In genomic region chr15:43433160-43433559, GRCh38 we compare ENCODE assay signal across 17 cellular contexts.
"Had no signal": no experiment of that assay in that cellular context is flagged by ENCODE, and none has a peak within 500 bp of the region (broad histone marks: within the 10 kb centered on the region; RNA-seq: fewer than 3 reads in every experiment).

No MANE protein-coding gene starts in this region.

- DNase-seq: activated CD4-positive, alpha-beta memory T cell treated with anti-CD3 and anti-CD28 coated beads, Interleukin-2, amount 10 ng/mL, durations not matched to agents 7 days and 5 days; activated CD4-positive, alpha-beta T cell treated with anti-CD3 and anti-CD28 coated beads for 36 hours; activated naive CD4-positive, alpha-beta T cell; activated T-cell treated with anti-CD3 and anti-CD28 coated beads, Interleukin-2, amount 50 U/mL, for 72 hours; left lung; mucosa of descending colon; sigmoid colon; stimulated activated CD4-positive, alpha-beta T cell treated with anti-CD3 and anti-CD28 coated beads, Interleukin-2, amount 100 ng/mL, for 48 hours; stimulated activated naive CD4-positive, alpha-beta T cell treated with Interleukin-2 at 50 U/mL for 16 hours; T-helper 9 cell; upper lobe of right lung had no signal

- H3K4me3 Mint-ChIP-seq: activated CD4-positive, alpha-beta memory T cell treated with anti-CD3 and anti-CD28 coated beads, Interleukin-2, amount 10 ng/mL, durations not matched to agents 7 days and 5 days; activated CD4-positive, alpha-beta T cell treated with anti-CD3 and anti-CD28 coated beads for 36 hours; activated T-cell treated with anti-CD3 and anti-CD28 coated beads, Interleukin-2, amount 50 U/mL, for 72 hours; natural killer cell treated with Interleukin-12 subunit alpha and Interleukin-12 subunit beta and Interleukin-15 and Interleukin-18, amount 100 ng/mL, for 72 hours had no signal

- FAIRE-seq: endothelial cell of umbilical vein, keratinocyte had no signal

- H3K27me3 Mint-ChIP-seq: activated CD4-positive, alpha-beta memory T cell treated with anti-CD3 and anti-CD28 coated beads, Interleukin-2, amount 10 ng/mL, durations not matched to agents 7 days and 5 days; activated CD4-positive, alpha-beta T cell treated with anti-CD3 and anti-CD28 coated beads for 36 hours; natural killer cell treated with Interleukin-12 subunit alpha and Interleukin-12 subunit beta and Interleukin-15 and Interleukin-18, amount 100 ng/mL, for 72 hours had no signal

- H3K9me3 Mint-ChIP-seq: activated CD4-positive, alpha-beta memory T cell treated with anti-CD3 and anti-CD28 coated beads, Interleukin-2, amount 10 ng/mL, durations not matched to agents 7 days and 5 days; activated T-cell treated with anti-CD3 and anti-CD28 coated beads, Interleukin-2, amount 50 U/mL, for 72 hours; natural killer cell treated with Interleukin-12 subunit alpha and Interleukin-12 subunit beta and Interleukin-15 and Interleukin-18, amount 100 ng/mL, for 72 hours had no signal

- H3K4me3 ChIP-seq: breast epithelium, gastroesophageal sphincter, left lung, mucosa of descending colon, sigmoid colon, suprapubic skin, upper lobe of right lung had no signal

- H3K4me1 Mint-ChIP-seq: activated CD4-positive, alpha-beta memory T cell treated with anti-CD3 and anti-CD28 coated beads, Interleukin-2, amount 10 ng/mL, durations not matched to agents 7 days and 5 days; activated CD4-positive, alpha-beta T cell treated with anti-CD3 and anti-CD28 coated beads for 36 hours had no signal

- H3K27ac Mint-ChIP-seq: activated CD4-positive, alpha-beta memory T cell treated with anti-CD3 and anti-CD28 coated beads, Interleukin-2, amount 10 ng/mL, durations not matched to agents 7 days and 5 days; activated CD4-positive, alpha-beta T cell treated with anti-CD3 and anti-CD28 coated beads for 36 hours; natural killer cell treated with Interleukin-12 subunit alpha and Interleukin-12 subunit beta and Interleukin-15 and Interleukin-18, amount 100 ng/mL, for 72 hours had no signal
